In genomic region chr17:63434951-63435571, GRCh38 we compare ENCODE assay signal across 8 cellular contexts. TPM values are rescaled to one million over a fixed set of nuclear protein-coding genes. Genes with fewer than 3 reads are reported as not detected.
A peak's percentile ranks its signal among the peaks of the same experiment; 100 is the strongest.
DNase-seq lines count a peak whose midpoint lies in the region; ATAC-seq and TF ChIP-seq lines count a peak whose summit lies in the region.

No MANE protein-coding gene starts in this region.

- H2BK120ac ChIP-seq in trophoblast cell (ENCODE audit: insufficient read depth, low read length, poor library complexity): no peak overlapping the region

- H4K8ac ChIP-seq in trophoblast cell (ENCODE audit: low read depth, low read length): no peak overlapping the region

- H4K20me1 ChIP-seq in fibroblast of lung (ENCODE audit: control insufficient read depth, extremely low read depth, insufficient read depth, low read length): no peaks in the 10 kb centered on the region

- H4K91ac ChIP-seq in trophoblast cell (ENCODE audit: low read depth, low read length): no peak overlapping the region

- H3K4me3 ChIP-seq in AG04450 (ENCODE audit: low read depth, low read length): no peak overlapping the region
- no peak overlapping the region for H3K4me3 ChIP-seq in fibroblast of lung (replicated peaks in 1 of 4; ENCODE audit: control extremely low read depth in 1 of 4, insufficient read depth in 1 of 4, low read depth in 3 of 4, low read length in 4 of 4)
- H3K4me3 ChIP-seq in trophoblast cell (ENCODE audit: low read depth, low read length): no peak overlapping the region

- peak overlapping the region; percentile 35 for H3K18ac ChIP-seq in trophoblast cell (ENCODE audit: low read length)

- no peak overlapping the region for H2AFZ ChIP-seq in fibroblast of lung (ENCODE audit: low read length)
- H2AFZ ChIP-seq in trophoblast cell (ENCODE audit: insufficient read depth, low read length, poor library complexity): no peak overlapping the region

- H2BK12ac ChIP-seq in trophoblast cell (ENCODE audit: low read length): no peak overlapping the region

- DNase-seq in AG04450 (ENCODE audit: low read depth, low spot score) (no peak), HPDE6-E6E7 (ENCODE audit: extremely low spot score) (peak; percentile 64), fibroblast of lung (ENCODE audit: low read depth in 2 of 2) (peak; percentile 29 to 53), trophoblast cell (no peak), NCI-H1105 treated with DMSO at 0.1 percent for 48 hours (lab: John Stamatoyannopoulos, UW) (no peak)

- H3K9me3 ChIP-seq in AG04450 (ENCODE audit: control insufficient read depth, insufficient read depth, low read length) (peaks cover 10% of the 10 kb centered on the region; the same call in 1 of the 2 replicates), fibroblast of lung (ENCODE audit: control insufficient read depth, insufficient read depth, low read depth, low read length) (no peaks in the 10 kb centered on the region), trophoblast cell (ENCODE audit: insufficient read depth, low read depth, low read length) (no peaks in the 10 kb centered on the region)

- H3K79me1 ChIP-seq in trophoblast cell (ENCODE audit: low read length): peaks cover 7% of the 10 kb centered on the region

- H3K9ac ChIP-seq in fibroblast of lung (ENCODE audit: insufficient read depth, low read length) (no peak overlapping the region), trophoblast cell (ENCODE audit: low read length) (no peak overlapping the region)

- H3K23ac ChIP-seq in trophoblast cell (ENCODE audit: low read length): no peak overlapping the region

- no peak overlapping the region for H3K4ac ChIP-seq in trophoblast cell (ENCODE audit: low read depth, low read length)

- TF ChIP-seq CTCF in AG04450 (IDR thresholded peaks at IDR 0.05; ENCODE audit: low read depth, low read length) (0 out of 2 replicates have a peak, but pooled peaks have one; percentile 4), VCaP (conservative IDR thresholded peaks at IDR 0.05) (no peak), fibroblast of lung (conservative IDR thresholded peaks at IDR 0.05 in 1 of 2, IDR thresholded peaks at IDR 0.05 in 1 of 2; ENCODE audit: low read depth in 1 of 2, low read length in 2 of 2) (no peak)

- H2AK5ac ChIP-seq in trophoblast cell (ENCODE audit: low read length): no peak overlapping the region

- ATAC-seq in HG03520 (IDR thresholded peaks at IDR 0.05; ENCODE audit: unreplicated experiment) (no peak), GM18907 (IDR thresholded peaks at IDR 0.05; ENCODE audit: unreplicated experiment) (no peak)

- H3K79me2 ChIP-seq in fibroblast of lung (ENCODE audit: control insufficient read depth, insufficient read depth, low read length) (no peaks in the 10 kb centered on the region), trophoblast cell (ENCODE audit: control insufficient read depth, insufficient read depth, low read length, poor library complexity) (no peaks in the 10 kb centered on the region)

- CTCF ChIA-PET in AG04450 (lab: Charles Lee): interaction anchor here (0.6 to 3.6 kb wide), 6 partner anchors 10 to 343 kb away, joined by 3 to 14 read pairs (median 4); no protein-coding TSS in a partner anchor

- POLR2A ChIA-PET in AG04450 (lab: Yijun Ruan, JAX): interaction anchor here (0.6 to 1.1 kb wide), 4 partner anchors 16 to 266 kb away, joined by 3 to 4 read pairs (median 4); partner anchors contain the start of gene MAP3K3

- H3K27me3 ChIP-seq in AG04450 (ENCODE audit: control insufficient read depth, insufficient read depth, low read length) (no peaks in the 10 kb centered on the region), fibroblast of lung (ENCODE audit: control insufficient read depth, insufficient read depth, low read length) (no peaks in the 10 kb centered on the region), trophoblast cell (ENCODE audit: insufficient read depth, low read length) (no peaks in the 10 kb centered on the region)

- H3K14ac ChIP-seq in trophoblast cell (ENCODE audit: low read length): no peak overlapping the region

- H2BK5ac ChIP-seq in trophoblast cell (ENCODE audit: low read depth, low read length, poor library complexity): no peak overlapping the region

- peaks cover 2% of the 10 kb centered on the region for H3K36me3 ChIP-seq in fibroblast of lung (ENCODE audit: control insufficient read depth, insufficient read depth, low read length)
- H3K36me3 ChIP-seq in trophoblast cell (ENCODE audit: control insufficient read depth in 1 of 2, insufficient read depth in 2 of 2, low read length in 2 of 2): peaks cover 12 to 18% of the 10 kb centered on the region in 2 experiments

- H4K12ac ChIP-seq in trophoblast cell (ENCODE audit: low read depth, low read length): no peak overlapping the region

- no peak overlapping the region for H3K27ac ChIP-seq in AG04450 (ENCODE audit: low read depth, low read length)
- H3K27ac ChIP-seq in VCaP: peak overlapping the region; percentile 88
- no peak overlapping the region for H3K27ac ChIP-seq in fibroblast of lung (ENCODE audit: insufficient read depth, low read length)
- no peak overlapping the region for H3K27ac ChIP-seq in trophoblast cell (ENCODE audit: low read depth, low read length)

- H3K4me1 ChIP-seq in fibroblast of lung (ENCODE audit: control insufficient read depth, extremely low read depth, insufficient read depth, low read length) (peaks cover 15% of the 10 kb centered on the region), trophoblast cell (ENCODE audit: control insufficient read depth in 1 of 2, insufficient read depth in 2 of 2, low read length in 2 of 2) (peaks cover 23 to 31% of the 10 kb centered on the region in 2 experiments)

- no CpG with 5 or more reads among the region's 25 CpGs for WGBS in trophoblast cell (ENCODE audit: extremely low coverage, insufficient coverage, insufficient read length)

- H3K4me2 ChIP-seq in fibroblast of lung (ENCODE audit: extremely low read depth, insufficient read depth, low read length) (no peak overlapping the region), trophoblast cell (ENCODE audit: low read length) (no peak overlapping the region)

RNA-seq across cellular contexts. Expression of gene CYB561, which starts 11.0 kb away (rescaled TPM):
- 4.9 and 5.3 TPM in 2 replicates for polyA plus RNA-seq in AG04450 (2011; rRNA removed)
- polyA minus RNA-seq in AG04450 (2011; rRNA and poly(A)+ RNA removed): 7.1 and 10.7 TPM in 2 replicates
- 11.6 and 13.7 TPM in 2 replicates for total RNA-seq in fibroblast of lung
- polyA plus RNA-seq in fibroblast of lung: 7.6 and 7.8 TPM in 2 replicates
- 9.0 and 10.6 TPM in 2 replicates for polyA plus RNA-seq in fibroblast of lung (2012)
- polyA minus RNA-seq in fibroblast of lung (ENCODE audit: low replicate concordance): 56.9 and 59.4 TPM in 2 replicates
- polyA plus RNA-seq in trophoblast cell (2013): 15.7 and 18.0 TPM in 2 replicates

RNA-seq across cellular contexts. Expression of gene ACE, which starts 41.8 kb away (rescaled TPM):
- polyA plus RNA-seq in AG04450 (2011; rRNA removed) (0.99 and 1.1 TPM in 2 replicates), fibroblast of lung (0.92 and 3.4 TPM in 2 replicates)
- polyA minus RNA-seq in AG04450 (2011; rRNA and poly(A)+ RNA removed): 1.1 and 1.8 TPM in 2 replicates
- 2.5 and 2.6 TPM in 2 replicates for total RNA-seq in fibroblast of lung
- polyA plus RNA-seq in fibroblast of lung (2012): 2.0 and 5.2 TPM in 2 replicates
- polyA minus RNA-seq in fibroblast of lung (ENCODE audit: low replicate concordance): 2.3 and 20.0 TPM in 2 replicates
- 0.25 and 0.39 TPM in 2 replicates for polyA plus RNA-seq in trophoblast cell (2013)

Comparison
In these comparisons a context has a peak if more than half of its experiments do, and no peak if none do; other contexts are left out.
1. DNase-seq: peak in HPDE6-E6E7 (single experiment) and fibroblast of lung (2 of 2); none in AG04450 (single experiment), trophoblast cell (0 of 2) and NCI-H1105 treated with DMSO at 0.1 percent for 48 hours (single experiment).